Comparison of ENCODE assay signal across 27 cellular contexts in the genomic region with DNA sequence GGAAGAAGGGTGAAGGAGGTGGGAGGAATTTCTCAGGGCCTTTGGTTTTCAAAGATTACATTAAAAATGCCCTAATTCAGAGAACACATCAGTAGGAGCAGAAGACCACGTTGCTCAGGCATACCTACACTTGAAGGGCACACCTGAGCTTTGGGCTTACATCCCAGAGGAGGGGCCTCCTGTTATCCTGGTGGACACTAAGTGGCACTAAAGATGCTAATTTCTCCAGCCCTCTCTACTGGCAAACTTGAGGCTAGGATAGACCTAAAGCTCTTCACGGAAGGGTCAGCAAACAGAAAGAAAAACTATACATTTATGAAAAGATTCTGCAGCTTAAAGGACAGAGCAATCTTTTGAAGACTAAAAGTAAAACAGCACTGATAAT.
"Had no signal": no experiment of that assay in that cellular context is flagged by ENCODE, and none has a peak within 500 bp of the region (broad histone marks: within the 10 kb centered on the region; RNA-seq: fewer than 3 reads in every experiment).

No MANE protein-coding gene starts in this region.

- ATAC-seq: gastrocnemius medialis; heart right ventricle; left ventricle myocardium superior; lower lobe of right lung; mucosa of descending colon; naive thymus-derived CD8-positive, alpha-beta T cell had no signal

- H3K27ac Mint-ChIP-seq: mesothelial cell of epicardium; naive B cell; naive thymus-derived CD8-positive, alpha-beta T cell had no signal

- DNase-seq: dermis blood vessel endothelial cell; dorsolateral prefrontal cortex; effector CD4-positive, alpha-beta T cell; effector memory CD4-positive, alpha-beta T cell; erythroblast; esophagus squamous epithelium; foreskin fibroblast; foreskin melanocyte; gastrocnemius medialis; glutamatergic neuron; head of caudate nucleus; heart right ventricle; hippocampal formation; left cardiac atrium; left lung; left ventricle myocardium superior; lower lobe of right lung; mesenchymal stem cell; mucosa of descending colon; naive B cell; naive thymus-derived CD8-positive, alpha-beta T cell had no signal

- H3K27ac ChIP-seq: coronary artery, dorsolateral prefrontal cortex, epithelial cell of prostate, esophagus squamous epithelium, gastrocnemius medialis, heart right ventricle, left lung, lower lobe of right lung had no signal

- H3K27me3 ChIP-seq: dorsolateral prefrontal cortex, esophagus squamous epithelium, gastrocnemius medialis, heart right ventricle, left lung had no signal

- FAIRE-seq: endometrium, islet of Langerhans, keratinocyte had no signal

- H3K36me3 ChIP-seq: esophagus squamous epithelium, gastrocnemius medialis, heart right ventricle, left lung, lower lobe of right lung had no signal

- H3K4me3 ChIP-seq: coronary artery, dorsolateral prefrontal cortex, esophagus squamous epithelium, gastrocnemius medialis, heart right ventricle, left lung, lower lobe of right lung, mucosa of descending colon had no signal

- H3K4me1 Mint-ChIP-seq: naive B cell; naive thymus-derived CD8-positive, alpha-beta T cell had no signal

- H3K4me3 Mint-ChIP-seq: mesothelial cell of epicardium; naive B cell; naive thymus-derived CD8-positive, alpha-beta T cell had no signal

- H3K9me3 ChIP-seq: esophagus squamous epithelium, gastrocnemius medialis, heart right ventricle, lower lobe of right lung, mucosa of descending colon had no signal

- H3K36me3 Mint-ChIP-seq: naive thymus-derived CD8-positive, alpha-beta T cell had no signal

- H3K4me1 ChIP-seq: esophagus squamous epithelium, gastrocnemius medialis, heart right ventricle, left lung, lower lobe of right lung had no signal
